ENCODE assay signal across 10 cellular contexts in genomic region chr11:125457814-125458343, GRCh38. TPM values are rescaled to one million over a fixed set of nuclear protein-coding genes. Genes with fewer than 3 reads are reported as not detected.
DNase-seq lines count a peak whose midpoint lies in the region; ATAC-seq, FAIRE-seq and TF ChIP-seq lines count a peak whose summit lies in the region.
"Had no signal": no experiment of that assay in that cellular context is flagged by ENCODE, and none has a peak within 500 bp of the region (broad histone marks: within the 10 kb centered on the region; RNA-seq: fewer than 3 reads in every experiment).

No MANE protein-coding gene starts in this region.

- no peak overlapping the region for H2BK5ac ChIP-seq in trophoblast cell (ENCODE audit: low read depth, low read length, poor library complexity)

- in situ Hi-C loops in K562 (cut with MboI) = no loop called here
- in situ Hi-C loops in KBM-7 (cut with MboI; ENCODE audit: low pct_unique_long_range_greater_than_20kb, low sequenced_read_pairs) = no loop called here

- H3K23ac ChIP-seq in trophoblast cell (ENCODE audit: low read length) = no peak overlapping the region

- TF ChIP-seq POLR2A in K562 (conservative IDR thresholded peaks at IDR 0.05) = no peak

- H3K27me3 ChIP-seq in K562 (ENCODE audit: control insufficient read depth in 2 of 2, insufficient read depth in 2 of 2, low read length in 2 of 2) (no peaks in the 10 kb centered on the region), right cardiac atrium (ENCODE audit: control insufficient read depth, insufficient read depth) (no peaks in the 10 kb centered on the region), trophoblast cell (ENCODE audit: insufficient read depth, low read length) (no peaks in the 10 kb centered on the region)

- TF ChIP-seq EP300 in K562 (IDR thresholded peaks at IDR 0.05; ENCODE audit: low read length) = no peak

- intact Hi-C loops in K562 (cut with micrococcal nuclease) (no loop called here), right cardiac atrium (cut with DNase I) (no loop called here)

- no peaks in the 10 kb centered on the region for H3K36me3 ChIP-seq in K562 (ENCODE audit: control insufficient read depth, insufficient read depth, low read length)
- no peaks in the 10 kb centered on the region for H3K36me3 ChIP-seq in trophoblast cell (ENCODE audit: control insufficient read depth in 1 of 2, insufficient read depth in 2 of 2, low read length in 2 of 2)

- H3K4me1 ChIP-seq in K562 (replicated peaks in 1 of 2; ENCODE audit: control insufficient read depth in 2 of 2, insufficient read depth in 2 of 2, low read length in 2 of 2) = peaks cover 28 to 29% of the 10 kb centered on the region in 2 experiments; a peak in 4 of 5 replicates
- H3K4me1 ChIP-seq in right cardiac atrium (ENCODE audit: control insufficient read depth, insufficient read depth, low read length) = peaks cover 4% of the 10 kb centered on the region
- peaks cover 0 to 3% of the 10 kb centered on the region in 2 experiments for H3K4me1 ChIP-seq in trophoblast cell (ENCODE audit: control insufficient read depth in 1 of 2, insufficient read depth in 2 of 2, low read length in 2 of 2)

- H2BK120ac ChIP-seq in trophoblast cell (ENCODE audit: insufficient read depth, low read length, poor library complexity) = no peak overlapping the region

- no peak overlapping the region for H2BK12ac ChIP-seq in trophoblast cell (ENCODE audit: low read length)

- H3K14ac ChIP-seq in trophoblast cell (ENCODE audit: low read length) = no peak overlapping the region

- H4K8ac ChIP-seq in trophoblast cell (ENCODE audit: low read depth, low read length) = no peak overlapping the region

- H2AFZ ChIP-seq in K562 (ENCODE audit: low read depth, low read length) (peak overlapping the region; percentile 96), trophoblast cell (ENCODE audit: insufficient read depth, low read length, poor library complexity) (no peak overlapping the region)

- BruUV-seq in K562 (replicated peaks; lab: Mats Ljungman, UMichigan) = no TSS peak

- H3K9ac ChIP-seq in K562 (ENCODE audit: insufficient read depth in 1 of 2, low read depth in 2 of 2, low read length in 2 of 2) (peak overlapping the region; percentile 55 to 75; a peak in 3 of 4 replicates), trophoblast cell (ENCODE audit: low read length) (no peak overlapping the region)
- H3K9ac ChIP-seq: SK-N-SH had no signal

- no peaks in the 10 kb centered on the region for H3K79me1 ChIP-seq in trophoblast cell (ENCODE audit: low read length)

- no peaks in the 10 kb centered on the region for H3K79me2 ChIP-seq in K562 (ENCODE audit: control insufficient read depth, insufficient read depth, low read length)
- H3K79me2 ChIP-seq in trophoblast cell (ENCODE audit: control insufficient read depth, insufficient read depth, low read length, poor library complexity) = no peaks in the 10 kb centered on the region

- no peak overlapping the region for H3K4ac ChIP-seq in trophoblast cell (ENCODE audit: low read depth, low read length)

- no peak for TF ChIP-seq RAD21 in K562 (CRISPR knock-in tag; conservative IDR thresholded peaks at IDR 0.05 in 1 of 2, IDR thresholded peaks at IDR 0.05 in 1 of 2)

- no peaks in the 10 kb centered on the region for H3K9me3 ChIP-seq in K562 (replicated peaks; ENCODE audit: control insufficient read depth, insufficient read depth, low read depth, low read length)
- H3K9me3 ChIP-seq in right cardiac atrium (ENCODE audit: control insufficient read depth, low read length) = no peaks in the 10 kb centered on the region
- no peaks in the 10 kb centered on the region for H3K9me3 ChIP-seq in trophoblast cell (ENCODE audit: insufficient read depth, low read depth, low read length)
- H3K9me3 ChIP-seq: SK-N-SH had no signal

- H3K18ac ChIP-seq in trophoblast cell (ENCODE audit: low read length) = no peak overlapping the region

- POLR2A ChIA-PET in K562 (lab: Yijun Ruan, JAX) = no interaction called here

- H4K12ac ChIP-seq in trophoblast cell (ENCODE audit: low read depth, low read length) = no peak overlapping the region

- CTCF ChIA-PET in K562 (lab: Yijun Ruan, JAX; ENCODE audit: low intra/inter-chr PET ratio) = no interaction called here

- H3K27ac ChIP-seq in K562 (ENCODE audit: extremely low read depth, low read depth, low read length) (peak overlapping the region; percentile 60; the same call in 2 of the 3 replicates), right cardiac atrium (ENCODE audit: low read length) (peak overlapping the region; percentile 46), trophoblast cell (ENCODE audit: low read depth, low read length) (no peak overlapping the region)

- H4K91ac ChIP-seq in trophoblast cell (ENCODE audit: low read depth, low read length) = no peak overlapping the region

- H3K4me2 ChIP-seq in K562 (ENCODE audit: insufficient read depth, low read length) = peak overlapping the region; percentile 54
- H3K4me2 ChIP-seq in trophoblast cell (ENCODE audit: low read length) = peak overlapping the region; percentile 28
- H3K4me2 ChIP-seq: SK-N-SH had no signal

- H3K9me1 ChIP-seq in K562 (ENCODE audit: control insufficient read depth, insufficient read depth, low read length) = no peaks in the 10 kb centered on the region

- DNase-seq in COLO829 (ENCODE audit: low spot score) (peak; percentile 46), K562 (ENCODE audit: extremely low read depth in 1 of 4, low spot score in 3 of 4) (peak; percentile 23 to 59 (median 42)), right cardiac atrium (peak; percentile 86 to 93 (median 91)), trophoblast cell (peak in 1 of 2 donors; percentile 6), glomerular visceral epithelial cell (ENCODE audit: extremely low spot score) (no peak), NCI-H1436 (lab: John Stamatoyannopoulos, UW) (no peak), KBM-7 (no peak)
- DNase-seq: NCI-H1105 treated with DMSO at 0.1 percent for 48 hours, SK-N-SH had no signal

- H4K20me1 ChIP-seq in K562 (replicated peaks; ENCODE audit: control insufficient read depth, insufficient read depth, low read length) = no peaks in the 10 kb centered on the region

- FAIRE-seq in K562 (lab: Jason Lieb, UNC) = peak; percentile 32

- no peak for TF ChIP-seq CTCF in K562 (IDR thresholded peaks at IDR 0.05 in 2 of 3, conservative IDR thresholded peaks at IDR 0.05 in 1 of 3; ENCODE audit: insufficient read depth in 2 of 3, low read depth in 1 of 3, low read length in 3 of 3)

- 29% methylated on average over 12 of the region's 12 CpGs for WGBS in K562 (ENCODE audit: insufficient coverage, low coverage, missing lambda C conversion rate)
- WGBS in right cardiac atrium = 20% methylated on average over 12 of the region's 12 CpGs
- no CpG with 5 or more reads among the region's 12 CpGs for WGBS in trophoblast cell (ENCODE audit: extremely low coverage, insufficient coverage, insufficient read length)

- ATAC-seq in K562 (peak; percentile 70), right cardiac atrium (peak; percentile 92 to 96), GM21576 (IDR thresholded peaks at IDR 0.05; ENCODE audit: unreplicated experiment) (no peak)

- no peak overlapping the region for H3K4me3 ChIP-seq in K562
- no peak overlapping the region for H3K4me3 ChIP-seq in right cardiac atrium (ENCODE audit: low read length)
- no peak overlapping the region for H3K4me3 ChIP-seq in trophoblast cell (ENCODE audit: low read depth, low read length)

- no peak overlapping the region for H2AK5ac ChIP-seq in trophoblast cell (ENCODE audit: low read length)

TF ChIP-seq in K562, 482 proteins besides CTCF, POLR2A, EP300 and RAD21 (continues in another document):
- TF ChIP-seq TSHZ1 (CRISPR knock-in tag; IDR thresholded peaks at IDR 0.05) (no peak), NFXL1 (CRISPR knock-in tag; IDR thresholded peaks at IDR 0.05) (no peak)

RNA-seq across cellular contexts. Expression of gene FEZ1, which starts 38.2 kb away (rescaled TPM):
- total RNA-seq in K562 (2011; cell fraction: chromatin; rRNA removed; ENCODE audit: low replicate concordance) = 4.1 and 5.5 TPM in 2 replicates
- 1.3 and 1.6 TPM in 2 replicates for total RNA-seq in K562 (2011; cell fraction: nucleolus; rRNA removed)
- 5.9 and 6.2 TPM in 2 replicates for total RNA-seq in K562 (2011; cell fraction: nucleoplasm; rRNA removed)
- total RNA-seq in K562 (2014; rRNA removed) = 6.7 and 10.0 TPM in 2 replicates
- total RNA-seq in K562 (2014; rRNA removed; fragmentation: Illumina TruSeq; extraction: Trizol) = 7.5 and 8.5 TPM in 2 replicates
- total RNA-seq in K562 (2015; rRNA removed; fragmentation: Illumina TruSeq; extraction: Trizol) = 8.1 and 8.8 TPM in 2 replicates
- total RNA-seq in K562 (2021) = 7.9 and 8.2 TPM in 2 replicates
- polyA plus RNA-seq in K562 (2011; rRNA removed) = 10.6 and 13.0 TPM in 2 replicates
- polyA plus RNA-seq in K562 (2011; cell fraction: cytosol; rRNA removed) = 7.9 and 11.9 TPM in 2 replicates
- 4.2 and 9.9 TPM in 2 replicates for polyA plus RNA-seq in K562 (2011; cell fraction: nucleus; rRNA removed)
- polyA plus RNA-seq in K562 (2012) = 11.3 and 11.6 TPM in 2 replicates
- polyA plus RNA-seq in K562 (2014; fragmentation: Illumina TruSeq; extraction: Trizol) = 9.2 and 11.2 TPM in 2 replicates
- polyA plus RNA-seq in K562 (2014; fragmentation: Nextera tagmentation; extraction: Ambion mirVana) = 1 to 10 TPM; 4.6 to 5.1 TPM
- 6.6 and 9.2 TPM in 2 replicates for polyA plus RNA-seq in K562 (2014; rRNA removed)
- 7.7 and 14.4 TPM in 2 replicates for polyA minus RNA-seq in K562 (2011; rRNA and poly(A)+ RNA removed)
- polyA minus RNA-seq in K562 (2011; cell fraction: cytosol; rRNA and poly(A)+ RNA removed) = 4.2 and 6.9 TPM in 2 replicates
- 0.94 and 4.2 TPM in 2 replicates for polyA minus RNA-seq in K562 (2011; cell fraction: nucleus; rRNA and poly(A)+ RNA removed)
- total RNA-seq in right cardiac atrium = 100 to 1,000 TPM in 2 of 4 donors, 10 to 100 TPM in 2; 62.6 to 139 (median 103) TPM
- 104 TPM for polyA plus RNA-seq in right cardiac atrium
- 6.1 and 6.2 TPM in 2 replicates for polyA plus RNA-seq in trophoblast cell (2013)

Comparison
In these comparisons a context has a peak if more than half of its experiments do, and no peak if none do; other contexts are left out.
1. DNase-seq: peak in COLO829 (single experiment), K562 (4 of 4) and right cardiac atrium (3 of 3); none in glomerular visceral epithelial cell (single experiment), NCI-H1436 (single experiment) and KBM-7 (single experiment).
2. RNA of gene FEZ1, which starts 38.2 kb away (total RNA-seq): 62.6 to 139 TPM in right cardiac atrium; 1.3 to 10.0 TPM in K562; every median in the first group is over 4 times any median in the second.